In the genomic region with DNA sequence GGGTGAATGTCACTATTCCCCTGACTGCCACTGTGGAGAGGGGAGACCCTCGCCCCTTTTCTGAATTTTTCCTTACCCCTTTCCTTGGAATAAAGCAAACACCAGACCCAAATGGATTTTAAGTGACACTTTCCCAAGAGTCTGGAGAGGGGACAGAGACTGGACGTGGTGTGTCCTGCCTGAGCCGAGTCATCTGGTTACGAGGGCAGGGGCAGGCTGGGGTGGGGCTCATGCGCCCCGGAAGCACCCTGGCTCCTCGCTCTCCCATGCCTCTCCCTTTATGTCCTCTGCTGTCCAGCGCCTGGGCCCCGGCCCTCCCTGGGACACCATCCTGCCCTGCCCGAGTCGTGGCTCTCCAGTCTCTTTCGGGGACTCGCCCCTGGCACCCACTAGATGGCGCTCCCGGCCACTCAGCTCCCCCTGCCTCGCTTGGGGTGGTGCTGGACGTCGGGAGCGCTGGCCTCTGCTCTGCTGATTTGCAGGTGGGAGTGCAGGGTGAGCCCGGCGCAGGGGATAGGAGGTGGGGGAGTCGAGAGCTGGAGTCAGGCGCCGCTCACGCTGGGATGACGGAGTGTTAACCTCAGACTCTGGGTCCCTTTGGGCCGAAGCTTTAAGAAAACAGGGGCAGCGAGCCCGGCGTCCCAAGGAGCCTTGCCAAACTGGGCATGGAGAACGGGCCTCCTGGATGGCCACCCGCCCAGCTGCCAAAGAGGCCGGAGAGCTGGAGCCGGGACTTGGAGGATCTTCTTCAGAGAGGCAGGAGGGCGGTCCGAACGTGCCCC, we compare ENCODE assay signal across 8 cellular contexts.
A peak's percentile ranks its signal among the peaks of the same experiment; 100 is the strongest.
DNase-seq lines count a peak whose midpoint lies in the region; ATAC-seq and TF ChIP-seq lines count a peak whose summit lies in the region.

No MANE protein-coding gene starts in this region.

- peak; percentile 90 for DNase-seq in Calu3
- peak; percentile 52 for DNase-seq in NCI-H82 treated with DMSO at 0.1 percent for 48 hours (lab: John Stamatoyannopoulos, UW; ENCODE audit: unreplicated experiment)
- peak; percentile 29 to 31 for DNase-seq in activated CD8-positive, alpha-beta memory T cell treated with anti-CD3 and anti-CD28 coated beads for 4 hours (ENCODE audit: low read depth in 2 of 2)
- peak; percentile 49 for DNase-seq in effector CD8-positive, alpha-beta T cell (lab: John Stamatoyannopoulos, UW)
- peak; percentile 91 for DNase-seq in medulla oblongata (ENCODE audit: extremely low spot score)
- DNase-seq in stimulated activated CD4-positive, alpha-beta T cell treated with anti-CD3 and anti-CD28 coated beads, TNF-alpha, amount 100 ng/mL, for 4 hours (ENCODE audit: low read depth in 3 of 3): peak; percentile 38 to 53 (median 49)

- H3K9me3 Mint-ChIP-seq in Calu3 (ENCODE audit: low read depth, unreplicated experiment): no peaks in the 10 kb centered on the region

- no peak overlapping the region for H3K27ac Mint-ChIP-seq in Calu3 (ENCODE audit: unreplicated experiment)

- H3K4me1 Mint-ChIP-seq in Calu3 (ENCODE audit: low read depth, unreplicated experiment): peaks cover 10% of the 10 kb centered on the region

- peaks cover 88% of the 10 kb centered on the region for H3K27me3 Mint-ChIP-seq in Calu3 (ENCODE audit: unreplicated experiment)

- intact Hi-C loops in Calu3 (cut with micrococcal nuclease; ENCODE audit: unreplicated experiment): loop anchor here (2.0 kb wide), 1 partner anchor 204 kb away; no protein-coding TSS in a partner anchor

- TF ChIP-seq CTCF in Calu3 (IDR thresholded peaks at IDR 0.05; ENCODE audit: unreplicated experiment): peak; percentile 61

- H3K36me3 Mint-ChIP-seq in Calu3 (ENCODE audit: insufficient read depth, unreplicated experiment): peaks cover 6% of the 10 kb centered on the region

- ATAC-seq in HG03460 (IDR thresholded peaks at IDR 0.05; ENCODE audit: unreplicated experiment) (peak; percentile 55), HG02623 (IDR thresholded peaks at IDR 0.05; ENCODE audit: unreplicated experiment) (no peak)

- no TSS peak for BruUV-seq in Calu3 (replicated peaks; lab: Mats Ljungman, UMichigan)

- peak overlapping the region; percentile 62 for H3K4me3 Mint-ChIP-seq in Calu3 (ENCODE audit: low read depth, unreplicated experiment)

- CTCF ChIA-PET in Calu3 (lab: Charles Lee): interaction anchor here (0.5 to 2.3 kb wide), 20 partner anchors 10 to 811 kb away, joined by 3 to 15 read pairs (median 3); a partner anchor contains a TSS

Comparison
In these comparisons a context has a peak if more than half of its experiments do, and no peak if none do; other contexts are left out.
1. DNase-seq: peak in every context shown above with its lines; median percentile 91 in medulla oblongata; 90 in Calu3; 52 in NCI-H82 treated with DMSO at 0.1 percent for 48 hours; 49 in effector CD8-positive, alpha-beta T cell; 49 in stimulated activated CD4-positive, alpha-beta T cell treated with anti-CD3 and anti-CD28 coated beads, TNF-alpha, amount 100 ng/mL, for 4 hours; 30 in activated CD8-positive, alpha-beta memory T cell treated with anti-CD3 and anti-CD28 coated beads for 4 hours.